ENCODE assay signal across 16 cellular contexts in genomic region chr11:43376594-43376993, GRCh38. TPM values are rescaled to one million over a fixed set of nuclear protein-coding genes. Genes with fewer than 3 reads are reported as not detected.
DNase-seq lines count a peak whose midpoint lies in the region; ATAC-seq and TF ChIP-seq lines count a peak whose summit lies in the region.
"Had no signal": no experiment of that assay in that cellular context is flagged by ENCODE, and none has a peak within 500 bp of the region (broad histone marks: within the 10 kb centered on the region; RNA-seq: fewer than 3 reads in every experiment).

No MANE protein-coding gene starts in this region.

- ATAC-seq in activated T-cell treated with anti-CD3 and anti-CD28 coated beads, Interleukin-2, amount 50 U/mL, for 4 hours: peak; percentile 46 to 48
- ATAC-seq in RWPE2 (ENCODE audit: low read depth) (peak; percentile 99), upper lobe of left lung (ENCODE audit: low FRiP score in 2 of 2) (peak; percentile 35 to 89)

- H3K36me3 ChIP-seq in RWPE2 (ENCODE audit: low read depth): peaks cover 40% of the 10 kb centered on the region
- peaks cover 0 to 22% (median 3%) of the 10 kb centered on the region in 4 donors for H3K36me3 ChIP-seq in upper lobe of left lung
- H3K36me3 ChIP-seq: BE2C had no signal

- H3K27ac ChIP-seq in RWPE2 (ENCODE audit: poor library complexity, severe bottlenecking) (peak overlapping the region; percentile 29), upper lobe of left lung (peak overlapping the region in 2 of 4 donors; percentile 11 to 14)
- H3K27ac ChIP-seq: dorsolateral prefrontal cortex, neural progenitor cell had no signal

- H3K9me3 Mint-ChIP-seq in activated T-cell treated with anti-CD3 and anti-CD28 coated beads, Interleukin-2, amount 50 U/mL, for 4 hours: no peaks in the 10 kb centered on the region
- H3K9me3 Mint-ChIP-seq: neural progenitor cell had no signal

- DNase-seq in activated T-cell treated with anti-CD3 and anti-CD28 coated beads, Interleukin-2, amount 50 U/mL, for 4 hours: no peak
- DNase-seq in activated T-cell treated with anti-CD3 and anti-CD28 coated beads, Interleukin-2, amount 50 U/mL, for 1 hour: no peak
- DNase-seq in RWPE2 (ENCODE audit: low spot score) (no peak), fibroblast of the conjunctiva (ENCODE audit: low read depth) (peak; percentile 39), upper lobe of left lung (no peak), NCI-H2107 (lab: John Stamatoyannopoulos, UW) (no peak), NCI-H2227 (lab: John Stamatoyannopoulos, UW; ENCODE audit: unreplicated experiment) (no peak), cortex of kidney (lab: John Stamatoyannopoulos, UW) (no peak)
- DNase-seq: activated naive CD4-positive, alpha-beta T cell treated with anti-CD3 and anti-CD28 coated beads, Interleukin-2, amount 50 U/mL, for 16 hours; BE2C; dorsolateral prefrontal cortex; GF-D8; NCI-H345; Right ventricle myocardium superior; stimulated activated naive CD4-positive, alpha-beta T cell had no signal

- no peak for TF ChIP-seq POLR2A in upper lobe of left lung (IDR thresholded peaks at IDR 0.05)

- peak in 1 of 4 donors; percentile 66 for TF ChIP-seq EP300 in upper lobe of left lung (IDR thresholded peaks at IDR 0.05)

- H3K9me3 ChIP-seq in RWPE2 (ENCODE audit: severe bottlenecking) (no peaks in the 10 kb centered on the region), upper lobe of left lung (no peaks in the 10 kb centered on the region)
- H3K9me3 ChIP-seq: BE2C had no signal

- peaks cover 20% of the 10 kb centered on the region for H3K4me1 ChIP-seq in RWPE2 (ENCODE audit: insufficient read depth, poor library complexity, severe bottlenecking)
- peaks cover 0 to 17% (median 10%) of the 10 kb centered on the region in 4 donors for H3K4me1 ChIP-seq in upper lobe of left lung
- H3K4me1 ChIP-seq: BE2C, neural progenitor cell had no signal

- H3K27me3 ChIP-seq in RWPE2 (ENCODE audit: insufficient read depth, poor library complexity, severe bottlenecking) (no peaks in the 10 kb centered on the region), upper lobe of left lung (no peaks in the 10 kb centered on the region)
- H3K27me3 ChIP-seq: BE2C, dorsolateral prefrontal cortex, neural progenitor cell had no signal

- TF ChIP-seq CTCF in RWPE2 (IDR thresholded peaks at IDR 0.05; ENCODE audit: poor library complexity, severe bottlenecking) (no peak), upper lobe of left lung (IDR thresholded peaks at IDR 0.05) (no peak)

- peaks cover 18% of the 10 kb centered on the region for H3K4me1 Mint-ChIP-seq in activated T-cell treated with anti-CD3 and anti-CD28 coated beads, Interleukin-2, amount 50 U/mL, for 4 hours (ENCODE audit: low read depth)

- H3K4me3 ChIP-seq in RWPE2 (ENCODE audit: severe bottlenecking) (no peak overlapping the region), upper lobe of left lung (no peak overlapping the region)
- H3K4me3 ChIP-seq: dorsolateral prefrontal cortex, neural progenitor cell had no signal

- WGBS in upper lobe of left lung, 2 donors: 45 to 81% methylated on average over 2 of the region's 2 CpGs

- peaks cover 30% of the 10 kb centered on the region for H3K36me3 Mint-ChIP-seq in activated T-cell treated with anti-CD3 and anti-CD28 coated beads, Interleukin-2, amount 50 U/mL, for 4 hours (ENCODE audit: insufficient read depth)

- no peaks in the 10 kb centered on the region for H3K27me3 Mint-ChIP-seq in activated T-cell treated with anti-CD3 and anti-CD28 coated beads, Interleukin-2, amount 50 U/mL, for 4 hours (ENCODE audit: low read depth)

- no peak overlapping the region for H3K4me3 Mint-ChIP-seq in activated T-cell treated with anti-CD3 and anti-CD28 coated beads, Interleukin-2, amount 50 U/mL, for 4 hours
- H3K4me3 Mint-ChIP-seq: neural progenitor cell had no signal

RNA-seq across cellular contexts. Expression of gene TTC17, which starts 17.9 kb away (rescaled TPM):
- 10 to 100 TPM; 35.1 to 40.6 (median 37.8) TPM for total RNA-seq in activated T-cell treated with anti-CD3 and anti-CD28 coated beads, Interleukin-2, amount 50 U/mL, for 4 hours
- total RNA-seq in upper lobe of left lung: 100 to 1,000 TPM in 3 of 6 donors, 10 to 100 TPM in 3; 61.2 to 313 (median 126) TPM

Comparison
In these comparisons a context has a peak if more than half of its experiments do, and no peak if none do; other contexts are left out.
1. ATAC-seq: peak in every context shown above with its lines; median percentile 99 in RWPE2; 62 in upper lobe of left lung; 47 in activated T-cell treated with anti-CD3 and anti-CD28 coated beads, Interleukin-2, amount 50 U/mL, for 4 hours.